In genomic region chr4:25441519-25442117, GRCh38 we compare ENCODE assay signal across 8 cellular contexts.
A peak's percentile ranks its signal among the peaks of the same experiment; 100 is the strongest.
DNase-seq lines count a peak whose midpoint lies in the region; ATAC-seq and TF ChIP-seq lines count a peak whose summit lies in the region.

No MANE protein-coding gene starts in this region.

- H2BK120ac ChIP-seq in neuronal stem cell (ENCODE audit: low read depth, low read length): no peak overlapping the region

- no peak overlapping the region for H3K4ac ChIP-seq in neuronal stem cell (ENCODE audit: low read length)

- H3K14ac ChIP-seq in neuronal stem cell (ENCODE audit: low read length): no peak overlapping the region

- H3K79me1 ChIP-seq in neuronal stem cell (ENCODE audit: low read depth, low read length): no peaks in the 10 kb centered on the region

- no CpG with 5 or more reads among the region's 6 CpGs for WGBS in neuronal stem cell (ENCODE audit: extremely low coverage in 2 of 2, insufficient read length in 2 of 2, insufficient replicate concordance in 1 of 2), 2 donors

- H3K23ac ChIP-seq in neuronal stem cell (ENCODE audit: low read depth, low read length, poor library complexity): no peak overlapping the region

- H3K4me1 ChIP-seq in neuronal stem cell (ENCODE audit: control insufficient read depth in 2 of 2, insufficient read depth in 1 of 2, low read depth in 1 of 2, low read length in 2 of 2): peaks cover 0 to 2% of the 10 kb centered on the region in 2 donors

- no peak overlapping the region for H3K9ac ChIP-seq in neuronal stem cell (ENCODE audit: low read depth, low read length, poor library complexity)

- no peak overlapping the region for H2BK15ac ChIP-seq in neuronal stem cell (ENCODE audit: low read length)

- H3K4me3 ChIP-seq in fibroblast of mammary gland (ENCODE audit: control insufficient read depth, low read depth, low read length) (no peak overlapping the region), neuronal stem cell (ENCODE audit: low read length in 2 of 2) (no peak overlapping the region)

- no peak overlapping the region for H2AFZ ChIP-seq in neuronal stem cell (ENCODE audit: low read length)

- H2AK5ac ChIP-seq in neuronal stem cell (ENCODE audit: low read depth, low read length): no peak overlapping the region

- H3K36me3 ChIP-seq in neuronal stem cell (replicated peaks in 1 of 2; ENCODE audit: control insufficient read depth in 2 of 2, insufficient read depth in 2 of 2, low read length in 2 of 2): no peaks in the 10 kb centered on the region

- no peak overlapping the region for H3K27ac ChIP-seq in neuronal stem cell (replicated peaks; ENCODE audit: low read length)

- no peak overlapping the region for H3K18ac ChIP-seq in neuronal stem cell (ENCODE audit: low read length)

- H3K4me2 ChIP-seq in neuronal stem cell (ENCODE audit: insufficient read depth, low read length, poor library complexity, severe bottlenecking): no peak overlapping the region

- H3K27me3 ChIP-seq in neuronal stem cell (ENCODE audit: control insufficient read depth in 3 of 3, insufficient read depth in 3 of 3, low read depth in 1 of 3, low read length in 3 of 3): peaks cover 0 to 7% (median 0%) of the 10 kb centered on the region in 3 experiments

- no peak overlapping the region for H4K91ac ChIP-seq in neuronal stem cell (ENCODE audit: low read depth, low read length, poor library complexity)

- ATAC-seq in GM19455 (IDR thresholded peaks at IDR 0.05; ENCODE audit: unreplicated experiment): no peak

- no peaks in the 10 kb centered on the region for H3K9me3 ChIP-seq in neuronal stem cell (replicated peaks in 1 of 2; ENCODE audit: control insufficient read depth in 2 of 2, insufficient read depth in 1 of 2, low read depth in 1 of 2, low read length in 2 of 2)

- peak; percentile 72 for TF ChIP-seq CTCF in fibroblast of mammary gland (conservative IDR thresholded peaks at IDR 0.05; ENCODE audit: control insufficient read depth, insufficient read depth, low read depth, low read length)

- H2BK12ac ChIP-seq in neuronal stem cell (ENCODE audit: low read length): no peak overlapping the region

- H2BK5ac ChIP-seq in neuronal stem cell (ENCODE audit: low read length): no peak overlapping the region

- peak; percentile 34 for DNase-seq in stimulated activated CD4-positive, alpha-beta T cell treated with anti-CD3 and anti-CD28 coated beads, Interleukin-15, amount 100 ng/mL, for 24 hours
- DNase-seq in stimulated activated CD4-positive, alpha-beta T cell treated with anti-CD3 and anti-CD28 coated beads, Interleukin-4, amount 100 ng/mL, for 4 hours: no peak
- peak; percentile 47 to 94 (median 77) for DNase-seq in NCI-H1417 (lab: John Stamatoyannopoulos, UW)
- DNase-seq in SKM-1 (lab: John Stamatoyannopoulos, UW; ENCODE audit: unreplicated experiment): peak; percentile 27
- DNase-seq in fibroblast of mammary gland (ENCODE audit: low read depth): peak; percentile 58
- peak; percentile 54 for DNase-seq in neuronal stem cell (ENCODE audit: low spot score)
- no peak for DNase-seq in stimulated activated naive CD4-positive, alpha-beta T cell treated with Interleukin-2 at 50 U/mL for 16 hours (lab: John Stamatoyannopoulos, UW)

- H4K8ac ChIP-seq in neuronal stem cell (ENCODE audit: low read depth, low read length): no peak overlapping the region

Comparison
In these comparisons a context has a peak if more than half of its experiments do, and no peak if none do; other contexts are left out.
1. DNase-seq: peak in stimulated activated CD4-positive, alpha-beta T cell treated with anti-CD3 and anti-CD28 coated beads, Interleukin-15, amount 100 ng/mL, for 24 hours (single experiment), NCI-H1417 (3 of 3), SKM-1 (single experiment), fibroblast of mammary gland (single experiment) and neuronal stem cell (single experiment); none in stimulated activated CD4-positive, alpha-beta T cell treated with anti-CD3 and anti-CD28 coated beads, Interleukin-4, amount 100 ng/mL, for 4 hours (0 of 2) and stimulated activated naive CD4-positive, alpha-beta T cell treated with Interleukin-2 at 50 U/mL for 16 hours (single experiment).